21 cellular contexts compared by ENCODE assay signal in the genomic region with DNA sequence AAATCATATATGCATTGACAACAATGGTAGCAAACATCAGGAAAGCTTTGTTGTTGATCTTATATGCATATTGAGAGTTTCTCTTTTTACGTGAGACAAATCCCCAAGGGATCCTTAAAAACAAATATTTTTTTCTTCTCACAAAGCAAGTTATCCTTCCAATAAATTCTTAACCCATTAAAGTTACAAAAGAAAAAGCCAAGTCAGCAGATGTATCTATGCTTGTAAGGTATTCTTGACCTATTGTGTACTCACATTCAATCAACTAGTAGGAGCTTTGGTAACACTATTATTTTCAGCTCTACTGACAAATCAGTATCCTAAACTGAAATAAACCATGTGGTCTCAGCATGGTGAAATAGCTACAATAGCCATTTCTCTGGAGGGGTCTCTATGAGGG.
DNase-seq lines count a peak whose midpoint lies in the region; ATAC-seq, FAIRE-seq and TF ChIP-seq lines count a peak whose summit lies in the region.
"Had no signal": no experiment of that assay in that cellular context is flagged by ENCODE, and none has a peak within 500 bp of the region (broad histone marks: within the 10 kb centered on the region; RNA-seq: fewer than 3 reads in every experiment).

No MANE protein-coding gene starts in this region.

- H3K4me3 ChIP-seq in A549, result no peak overlapping the region
- no peak overlapping the region for H3K4me3 ChIP-seq in IMR-90 (ENCODE audit: insufficient read depth, low read depth, low read length)
- H3K4me3 ChIP-seq in K562, result no peak overlapping the region
- H3K4me3 ChIP-seq: BLaER1 had no signal

- no peak overlapping the region for H4K91ac ChIP-seq in IMR-90 (ENCODE audit: insufficient read depth, low read depth, low read length)

- BruUV-seq in IMR-90 (replicated peaks; lab: Mats Ljungman, UMichigan) (no TSS peak), K562 (replicated peaks; lab: Mats Ljungman, UMichigan) (no TSS peak)

- no peaks in the 10 kb centered on the region for H3K79me1 ChIP-seq in IMR-90 (ENCODE audit: low read depth in 1 of 2, low read length in 2 of 2)

- no peak overlapping the region for H2BK5ac ChIP-seq in IMR-90 (ENCODE audit: low read depth, low read length, poor library complexity, severe bottlenecking)

- H3K23ac ChIP-seq in IMR-90 (ENCODE audit: low read depth, low read length), result no peak overlapping the region

- FAIRE-seq in A549 (lab: Jason Lieb, UNC) (no peak), K562 (lab: Jason Lieb, UNC) (no peak)
- FAIRE-seq: A204.1, G401.6, GM12891 had no signal

- ATAC-seq in A549, result no peak
- no peak for ATAC-seq in IMR-90 (ENCODE audit: low read depth)
- no peak for ATAC-seq in K562
- no peak for ATAC-seq in HG02973 (IDR thresholded peaks at IDR 0.05; ENCODE audit: unreplicated experiment)

- no peak overlapping the region for H3K4ac ChIP-seq in IMR-90 (ENCODE audit: low read depth, low read length)

- H2AK5ac ChIP-seq in IMR-90 (ENCODE audit: low read depth, low read length), result no peak overlapping the region

- H3K4me2 ChIP-seq in A549 (no peak overlapping the region), IMR-90 (ENCODE audit: low read depth, low read length) (no peak overlapping the region), K562 (ENCODE audit: insufficient read depth, low read length) (no peak overlapping the region)
- H3K4me2 ChIP-seq: BLaER1 had no signal

- POLR2A ChIA-PET in A549 (lab: Yijun Ruan, JAX) (no interaction called here), IMR-90 (lab: Charles Lee; ENCODE audit: unreplicated experiment) (no interaction called here), K562 (lab: Yijun Ruan, JAX) (no interaction called here)

- no peak overlapping the region for H3K9ac ChIP-seq in IMR-90 (ENCODE audit: low read depth, low read length)
- no peak overlapping the region for H3K9ac ChIP-seq in K562 (ENCODE audit: insufficient read depth in 1 of 2, low read depth in 2 of 2, low read length in 2 of 2)
- H3K9ac ChIP-seq: BLaER1 had no signal

- H3K27ac ChIP-seq in A549, result no peak overlapping the region
- H3K27ac ChIP-seq in IMR-90 (ENCODE audit: insufficient read depth, low read length), result no peak overlapping the region
- no peak overlapping the region for H3K27ac ChIP-seq in K562 (ENCODE audit: extremely low read depth, low read depth, low read length)
- H3K27ac ChIP-seq: BLaER1 had no signal

- TF ChIP-seq RAD21 in A549 (conservative IDR thresholded peaks at IDR 0.05 in 1 of 2, IDR thresholded peaks at IDR 0.05 in 1 of 2) (no peak), IMR-90 (IDR thresholded peaks at IDR 0.05; ENCODE audit: low read length) (no peak), K562 (CRISPR knock-in tag; conservative IDR thresholded peaks at IDR 0.05 in 1 of 2, IDR thresholded peaks at IDR 0.05 in 1 of 2) (no peak)

- TF ChIP-seq POLR2A in A549 (IDR thresholded peaks at IDR 0.05; ENCODE audit: low read length) (no peak), IMR-90 (IDR thresholded peaks at IDR 0.05; ENCODE audit: low read depth, low read length) (no peak), K562 (conservative IDR thresholded peaks at IDR 0.05) (no peak)

- H4K8ac ChIP-seq in IMR-90 (ENCODE audit: low read depth in 2 of 2, low read length in 2 of 2), result no peak overlapping the region

- 63% methylated on average over 1 of the region's 1 CpG for WGBS in A549 (ENCODE audit: missing lambda C conversion rate)
- no CpG with 5 or more reads among the region's 1 CpG for WGBS in IMR-90 (ENCODE audit: extremely low coverage in 2 of 2, insufficient read length in 1 of 2), 2 experiments
- WGBS in K562 (ENCODE audit: insufficient coverage, low coverage, missing lambda C conversion rate), result 0% methylated on average over 1 of the region's 1 CpG

- H2BK15ac ChIP-seq in IMR-90 (ENCODE audit: low read depth, low read length), result no peak overlapping the region

- H2BK120ac ChIP-seq in IMR-90 (ENCODE audit: low read depth, low read length), result no peak overlapping the region

- H4K5ac ChIP-seq in IMR-90 (ENCODE audit: low read depth, low read length), result no peak overlapping the region

- H3K9me1 ChIP-seq in IMR-90 (ENCODE audit: insufficient read depth, low read length) (no peaks in the 10 kb centered on the region), K562 (ENCODE audit: control insufficient read depth, insufficient read depth, low read length) (no peaks in the 10 kb centered on the region)

- no peak overlapping the region for H2AK9ac ChIP-seq in IMR-90 (replicated peaks; ENCODE audit: low read depth, low read length, poor library complexity)

- H3K14ac ChIP-seq in IMR-90 (replicated peaks; ENCODE audit: low read depth, low read length), result no peak overlapping the region

- no peaks in the 10 kb centered on the region for H4K20me1 ChIP-seq in IMR-90 (ENCODE audit: insufficient read depth, low read length)
- H4K20me1 ChIP-seq in K562 (replicated peaks; ENCODE audit: control insufficient read depth, insufficient read depth, low read length), result no peaks in the 10 kb centered on the region
- H4K20me1 ChIP-seq: BLaER1 had no signal

- intact Hi-C loops in IMR-90 (cut with micrococcal nuclease), result no loop called here
- intact Hi-C loops in K562 (cut with micrococcal nuclease), result no loop called here

- H2BK20ac ChIP-seq in IMR-90 (ENCODE audit: low read depth, low read length), result no peak overlapping the region

- H3K79me2 ChIP-seq in K562 (ENCODE audit: control insufficient read depth, insufficient read depth, low read length), result no peaks in the 10 kb centered on the region

- H3K9me3 ChIP-seq in A549 (peaks cover 8% of the 10 kb centered on the region; the same call in 1 of the 3 replicates), IMR-90 (ENCODE audit: control insufficient read depth, insufficient read depth, low read length) (0 out of 2 replicates have a peak, but pooled peaks cover 1% of the 10 kb centered on the region), K562 (replicated peaks; ENCODE audit: control insufficient read depth, insufficient read depth, low read depth, low read length) (no peaks in the 10 kb centered on the region)
- H3K9me3 ChIP-seq: BE2C, BLaER1 had no signal

- H3K56ac ChIP-seq in IMR-90 (ENCODE audit: extremely low read depth, insufficient read depth, low read length), result no peak overlapping the region

- TF ChIP-seq CTCF in A549 (IDR thresholded peaks at IDR 0.05), result no peak
- TF ChIP-seq CTCF in IMR-90 (conservative IDR thresholded peaks at IDR 0.05; ENCODE audit: low read depth, low read length), result no peak
- no peak for TF ChIP-seq CTCF in K562 (IDR thresholded peaks at IDR 0.05 in 2 of 3, conservative IDR thresholded peaks at IDR 0.05 in 1 of 3; ENCODE audit: insufficient read depth in 2 of 3, low read depth in 1 of 3, low read length in 3 of 3)

- dilution Hi-C loops in IMR-90 (cut with HindIII; ENCODE audit: low sequenced_read_pairs, unreplicated experiment), result no loop called here

- H3K4me1 ChIP-seq in A549, result no peaks in the 10 kb centered on the region
- H3K4me1 ChIP-seq in IMR-90 (ENCODE audit: control insufficient read depth, insufficient read depth, low read length), result no peaks in the 10 kb centered on the region
- H3K4me1 ChIP-seq in K562 (replicated peaks in 1 of 2; ENCODE audit: control insufficient read depth in 2 of 2, insufficient read depth in 2 of 2, low read length in 2 of 2), result no peaks in the 10 kb centered on the region
- H3K4me1 ChIP-seq: BE2C, BLaER1 had no signal

- no peak for DNase-seq in A549 (ENCODE audit: low read depth in 1 of 2, low spot score in 1 of 2)
- DNase-seq in IMR-90, result no peak
- DNase-seq in K562 (ENCODE audit: extremely low read depth in 1 of 4, low spot score in 3 of 4), result no peak
- DNase-seq in AG08395 (ENCODE audit: low spot score), result no peak
- DNase-seq: 8988T; BE2C; C1 segment of cervical spinal cord; CD4-positive, alpha-beta memory T cell; CD4-positive, CD25-positive, alpha-beta regulatory T cell; CD8-positive, alpha-beta memory T cell; COR-L47; DMS 273 treated with DMSO at 0.1 percent for 48 hours; DMS153; DMS53; DMS79; GF-D8 had no signal

- no peak overlapping the region for H3K18ac ChIP-seq in IMR-90 (ENCODE audit: low read depth, low read length)

- H3K36me3 ChIP-seq in IMR-90 (ENCODE audit: control insufficient read depth, insufficient read depth, low read length) (no peaks in the 10 kb centered on the region), K562 (ENCODE audit: control insufficient read depth, insufficient read depth, low read length) (no peaks in the 10 kb centered on the region)
- H3K36me3 ChIP-seq: BE2C, BLaER1 had no signal

- CTCF ChIA-PET in A549 (lab: Yijun Ruan, JAX), result no interaction called here
- CTCF ChIA-PET in IMR-90 (lab: Yijun Ruan, JAX), result no interaction called here
- CTCF ChIA-PET in K562 (lab: Yijun Ruan, JAX; ENCODE audit: low intra/inter-chr PET ratio), result no interaction called here

- H3K27me3 ChIP-seq in IMR-90 (ENCODE audit: control insufficient read depth, insufficient read depth, low read length) (no peaks in the 10 kb centered on the region), K562 (ENCODE audit: control insufficient read depth in 2 of 2, insufficient read depth in 2 of 2, low read length in 2 of 2) (no peaks in the 10 kb centered on the region)
- H3K27me3 ChIP-seq: BE2C, BLaER1 had no signal

- in situ Hi-C loops in IMR-90 (cut with MboI; ENCODE audit: low sequenced_read_pairs) (no loop called here), K562 (cut with MboI) (no loop called here)

- H2AFZ ChIP-seq in IMR-90 (replicated peaks; ENCODE audit: low read length, poor library complexity), result no peak overlapping the region
- H2AFZ ChIP-seq in K562 (ENCODE audit: low read depth, low read length), result no peak overlapping the region

- TF ChIP-seq EP300 in A549 (IDR thresholded peaks at IDR 0.05) (no peak), K562 (IDR thresholded peaks at IDR 0.05; ENCODE audit: low read length) (no peak)

TF ChIP-seq in IMR-90, 13 proteins besides CTCF, POLR2A, EP300 and RAD21:
- TF ChIP-seq MAFK (IDR thresholded peaks at IDR 0.05; ENCODE audit: low read depth, low read length) (peak; percentile 68), RFX5 (IDR thresholded peaks at IDR 0.05; ENCODE audit: low read depth, low read length) (no peak)

TF ChIP-seq in K562, 482 proteins besides CTCF, POLR2A, EP300 and RAD21 (continues in another document):
- TF ChIP-seq TBL1XR1 (IDR thresholded peaks at IDR 0.05; ENCODE audit: low read length in 2 of 2) (no peak), PHTF2 (CRISPR knock-in tag; IDR thresholded peaks at IDR 0.05) (no peak), ZNF282 (CRISPR knock-in tag; IDR thresholded peaks at IDR 0.05) (no peak), ZNF316 (IDR thresholded peaks at IDR 0.05) (peak; percentile 57; the same call in 1 of the 2 replicates), MAFG (tag; conservative IDR thresholded peaks at IDR 0.05) (peak; percentile 53), MBD2 (IDR thresholded peaks at IDR 0.05; ENCODE audit: borderline replicate concordance, low read depth) (no peak), C11orf30 (IDR thresholded peaks at IDR 0.05; ENCODE audit: low read depth) (peak; percentile 40; the same call in 1 of the 2 replicates), PHF8 (IDR thresholded peaks at IDR 0.05; ENCODE audit: borderline replicate concordance, low read length) (no peak), ZNF696 (CRISPR knock-in tag; conservative IDR thresholded peaks at IDR 0.05) (no peak), ZNF830 (CRISPR knock-in tag; IDR thresholded peaks at IDR 0.05) (no peak), MAFK (IDR thresholded peaks at IDR 0.05; ENCODE audit: low read length) (peak; percentile 35; the same call in 1 of the 2 replicates)

Comparison
In these comparisons a context has a peak if more than half of its experiments do, and no peak if none do; other contexts are left out.
1. Of the 35 proteins assayed by ChIP-seq in both K562 and A549: peak only in K562: none; only in A549: none; in both: MAFK; in neither: 34.